In genomic region chr16:4011225-4011939, GRCh38 we compare ENCODE assay signal across 1 cellular context.
TF ChIP-seq lines count a peak whose summit lies in the region.

No MANE protein-coding gene starts in this region.

TF ChIP-seq in IMR-90, 13 proteins besides CTCF, POLR2A, EP300 and RAD21 (continued from another document):
- TF ChIP-seq BHLHE40 (IDR thresholded peaks at IDR 0.05; ENCODE audit: low read depth, low read length): no peak
- TF ChIP-seq MAFK (IDR thresholded peaks at IDR 0.05; ENCODE audit: low read depth, low read length): no peak
- TF ChIP-seq MAZ (IDR thresholded peaks at IDR 0.05; ENCODE audit: borderline replicate concordance, low read depth, low read length): no peak
